9 cellular contexts compared by ENCODE assay signal in genomic region chr7:149245244-149245643, GRCh38. TPM values are rescaled to one million over a fixed set of nuclear protein-coding genes. Genes with fewer than 3 reads are reported as not detected.
DNase-seq lines count a peak whose midpoint lies in the region; ATAC-seq and TF ChIP-seq lines count a peak whose summit lies in the region.
"Had no signal": no experiment of that assay in that cellular context is flagged by ENCODE, and none has a peak within 500 bp of the region (broad histone marks: within the 10 kb centered on the region; RNA-seq: fewer than 3 reads in every experiment).

No MANE protein-coding gene starts in this region.

- H3K36me3 Mint-ChIP-seq in natural killer cell treated with Interleukin-12 subunit alpha and Interleukin-12 subunit beta and Interleukin-15 and Interleukin-18, amount 100 ng/mL, for 72 hours, result peaks cover 8% of the 10 kb centered on the region
- H3K36me3 Mint-ChIP-seq in natural killer cell, result peaks cover 8% of the 10 kb centered on the region
- peaks cover 15% of the 10 kb centered on the region for H3K36me3 Mint-ChIP-seq in activated naive CD8-positive, alpha-beta T cell treated with anti-CD3 and anti-CD28 coated beads, Interleukin-2, amount 10 ng/mL, durations not matched to agents 7 days and 5 days

- POLR2A ChIA-PET in activated naive CD8-positive, alpha-beta T cell treated with anti-CD3 and anti-CD28 coated beads, Interleukin-2, amount 10 ng/mL, durations not matched to agents 7 days and 5 days (lab: Charles Lee), result interaction anchor here (0.6 kb wide), 1 partner anchor 8 kb away, joined by 3 read pairs; no protein-coding TSS in a partner anchor

- H3K27ac Mint-ChIP-seq in natural killer cell treated with Interleukin-12 subunit alpha and Interleukin-12 subunit beta and Interleukin-15 and Interleukin-18, amount 100 ng/mL, for 72 hours, result peak overlapping the region; percentile 52 to 56
- H3K27ac Mint-ChIP-seq in natural killer cell, result no peak overlapping the region
- no peak overlapping the region for H3K27ac Mint-ChIP-seq in activated naive CD8-positive, alpha-beta T cell treated with anti-CD3 and anti-CD28 coated beads, Interleukin-2, amount 10 ng/mL, durations not matched to agents 7 days and 5 days

- H3K27me3 Mint-ChIP-seq in natural killer cell treated with Interleukin-12 subunit alpha and Interleukin-12 subunit beta and Interleukin-15 and Interleukin-18, amount 100 ng/mL, for 72 hours, result no peaks in the 10 kb centered on the region
- H3K27me3 Mint-ChIP-seq in natural killer cell (ENCODE audit: low read depth in 2 of 2), result no peaks in the 10 kb centered on the region
- H3K27me3 Mint-ChIP-seq in activated naive CD8-positive, alpha-beta T cell treated with anti-CD3 and anti-CD28 coated beads, Interleukin-2, amount 10 ng/mL, durations not matched to agents 7 days and 5 days, result no peaks in the 10 kb centered on the region

- intact Hi-C loops in natural killer cell (cut with micrococcal nuclease), result no loop called here

- TF ChIP-seq CTCF in natural killer cell (IDR thresholded peaks at IDR 0.05) (no peak), GM10266 (IDR thresholded peaks at IDR 0.05; ENCODE audit: control insufficient read depth, insufficient read depth, low read depth, missing control alignments) (no peak)

- DNase-seq in natural killer cell treated with Interleukin-12 subunit alpha and Interleukin-12 subunit beta and Interleukin-15 and Interleukin-18, amount 100 ng/mL, for 72 hours (ENCODE audit: low spot score), result no peak
- DNase-seq in natural killer cell (no peak), NCI-H2029 (lab: John Stamatoyannopoulos, UW) (no peak), GM10266 (ENCODE audit: extremely low spot score) (no peak)
- DNase-seq in activated naive CD8-positive, alpha-beta T cell treated with anti-CD3 and anti-CD28 coated beads, Interleukin-2, amount 10 ng/mL, durations not matched to agents 7 days and 5 days, result no peak
- DNase-seq in central memory CD4-positive, alpha-beta T cell, result no peak
- DNase-seq: cortex of kidney had no signal

- peak; percentile 82 to 94 for ATAC-seq in natural killer cell treated with Interleukin-12 subunit alpha and Interleukin-12 subunit beta and Interleukin-15 and Interleukin-18, amount 100 ng/mL, for 72 hours
- ATAC-seq in natural killer cell (no peak), HG03439 (IDR thresholded peaks at IDR 0.05; ENCODE audit: unreplicated experiment) (peak; percentile 58), HG02623 (IDR thresholded peaks at IDR 0.05; ENCODE audit: unreplicated experiment) (no peak)
- ATAC-seq in activated naive CD8-positive, alpha-beta T cell treated with anti-CD3 and anti-CD28 coated beads, Interleukin-2, amount 10 ng/mL, durations not matched to agents 7 days and 5 days (ENCODE audit: low read depth), result peak; percentile 39

- peak overlapping the region; percentile 2 for H3K4me3 Mint-ChIP-seq in natural killer cell treated with Interleukin-12 subunit alpha and Interleukin-12 subunit beta and Interleukin-15 and Interleukin-18, amount 100 ng/mL, for 72 hours
- no peak overlapping the region for H3K4me3 Mint-ChIP-seq in natural killer cell
- no peak overlapping the region for H3K4me3 Mint-ChIP-seq in activated naive CD8-positive, alpha-beta T cell treated with anti-CD3 and anti-CD28 coated beads, Interleukin-2, amount 10 ng/mL, durations not matched to agents 7 days and 5 days

- H3K9me3 Mint-ChIP-seq in natural killer cell treated with Interleukin-12 subunit alpha and Interleukin-12 subunit beta and Interleukin-15 and Interleukin-18, amount 100 ng/mL, for 72 hours, result no peaks in the 10 kb centered on the region
- H3K9me3 Mint-ChIP-seq in natural killer cell, result peaks cover 0 to 5% of the 10 kb centered on the region in 2 donors
- H3K9me3 Mint-ChIP-seq in activated naive CD8-positive, alpha-beta T cell treated with anti-CD3 and anti-CD28 coated beads, Interleukin-2, amount 10 ng/mL, durations not matched to agents 7 days and 5 days, result peaks cover 3% of the 10 kb centered on the region

- peaks cover 32 to 33% of the 10 kb centered on the region in 2 donors for H3K4me1 Mint-ChIP-seq in natural killer cell treated with Interleukin-12 subunit alpha and Interleukin-12 subunit beta and Interleukin-15 and Interleukin-18, amount 100 ng/mL, for 72 hours (ENCODE audit: low read depth in 2 of 2)
- peaks cover 28 to 32% of the 10 kb centered on the region in 2 donors for H3K4me1 Mint-ChIP-seq in natural killer cell
- H3K4me1 Mint-ChIP-seq in activated naive CD8-positive, alpha-beta T cell treated with anti-CD3 and anti-CD28 coated beads, Interleukin-2, amount 10 ng/mL, durations not matched to agents 7 days and 5 days, result peaks cover 35% of the 10 kb centered on the region

RNA-seq across cellular contexts. Expression of gene ZNF212, which starts 5.8 kb away (rescaled TPM):
- 10 to 100 TPM; 11.5 to 19.9 TPM for total RNA-seq in natural killer cell treated with Interleukin-12 subunit alpha and Interleukin-12 subunit beta and Interleukin-15 and Interleukin-18, amount 100 ng/mL, for 72 hours
- total RNA-seq in natural killer cell, result 10 to 100 TPM; 11.2 to 23.7 (median 17.0) TPM
- 10 to 100 TPM; 14.6 to 15.5 TPM for total RNA-seq in activated naive CD8-positive, alpha-beta T cell treated with anti-CD3 and anti-CD28 coated beads, Interleukin-2, amount 10 ng/mL, durations not matched to agents 7 days and 5 days

RNA-seq across cellular contexts. Expression of gene ZNF783, which starts 16.8 kb away (rescaled TPM):
- total RNA-seq in natural killer cell treated with Interleukin-12 subunit alpha and Interleukin-12 subunit beta and Interleukin-15 and Interleukin-18, amount 100 ng/mL, for 72 hours, result 10 to 100 TPM; 14.0 to 27.9 TPM
- total RNA-seq in natural killer cell, result 10 to 100 TPM; 24.0 to 29.8 (median 28.3) TPM
- total RNA-seq in activated naive CD8-positive, alpha-beta T cell treated with anti-CD3 and anti-CD28 coated beads, Interleukin-2, amount 10 ng/mL, durations not matched to agents 7 days and 5 days, result 10 to 100 TPM; 22.0 to 23.7 TPM

RNA-seq across cellular contexts. Expression of gene ZNF282, which starts 49.9 kb away (rescaled TPM):
- 10 to 100 TPM; 37.4 to 46.7 TPM for total RNA-seq in natural killer cell treated with Interleukin-12 subunit alpha and Interleukin-12 subunit beta and Interleukin-15 and Interleukin-18, amount 100 ng/mL, for 72 hours
- 10 to 100 TPM; 22.2 to 29.9 (median 26.0) TPM for total RNA-seq in natural killer cell
- total RNA-seq in activated naive CD8-positive, alpha-beta T cell treated with anti-CD3 and anti-CD28 coated beads, Interleukin-2, amount 10 ng/mL, durations not matched to agents 7 days and 5 days, result 10 to 100 TPM; 24.7 to 26.2 TPM

Comparison
In these comparisons a context has a peak if more than half of its experiments do, and no peak if none do; other contexts are left out.
1. ATAC-seq: peak in natural killer cell treated with Interleukin-12 subunit alpha and Interleukin-12 subunit beta and Interleukin-15 and Interleukin-18, amount 100 ng/mL, for 72 hours (2 of 2), HG03439 (single experiment) and activated naive CD8-positive, alpha-beta T cell treated with anti-CD3 and anti-CD28 coated beads, Interleukin-2, amount 10 ng/mL, durations not matched to agents 7 days and 5 days (single experiment); none in natural killer cell (0 of 3) and HG02623 (single experiment).
2. H3K27ac Mint-ChIP-seq: peak in natural killer cell treated with Interleukin-12 subunit alpha and Interleukin-12 subunit beta and Interleukin-15 and Interleukin-18, amount 100 ng/mL, for 72 hours (2 of 2); none in natural killer cell (0 of 2) and activated naive CD8-positive, alpha-beta T cell treated with anti-CD3 and anti-CD28 coated beads, Interleukin-2, amount 10 ng/mL, durations not matched to agents 7 days and 5 days (single experiment).